ENCODE assay signal across 38 cellular contexts in genomic region chr13:64985075-64985474, GRCh38.
"Had no signal": no experiment of that assay in that cellular context is flagged by ENCODE, and none has a peak within 500 bp of the region (broad histone marks: within the 10 kb centered on the region; RNA-seq: fewer than 3 reads in every experiment).

No MANE protein-coding gene starts in this region.

- H3K27me3 Mint-ChIP-seq: activated naive CD4-positive, alpha-beta T cell treated with anti-CD3 and anti-CD28 coated beads, Interleukin-2, amount 10 ng/mL, durations not matched to agents 7 days and 5 days; activated naive CD4-positive, alpha-beta T cell treated with anti-CD3 and anti-CD28 coated beads, Interleukin-2, amount 50 U/mL, for 24 hours; activated naive CD8-positive, alpha-beta T cell; activated naive CD8-positive, alpha-beta T cell treated with anti-CD3 and anti-CD28 coated beads for 36 hours; activated naive CD8-positive, alpha-beta T cell treated with anti-CD3 and anti-CD28 coated beads, Interleukin-2, amount 10 ng/mL, durations not matched to agents 7 days and 5 days; activated naive CD8-positive, alpha-beta T cell treated with anti-CD3 and anti-CD28 coated beads, Interleukin-2, amount 50 U/mL, for 24 hours; activated T-helper 17 cell treated with anti-CD3 and anti-CD28 coated beads, Interleukin-2, amount 50 U/mL, for 72 hours; central memory CD8-positive, alpha-beta T cell had no signal

- FAIRE-seq: astrocyte, bronchial epithelial cell had no signal

- H3K27ac Mint-ChIP-seq: activated naive CD4-positive, alpha-beta T cell treated with anti-CD3 and anti-CD28 coated beads for 36 hours; activated naive CD4-positive, alpha-beta T cell treated with anti-CD3 and anti-CD28 coated beads, Interleukin-2, amount 10 ng/mL, durations not matched to agents 7 days and 5 days; activated naive CD4-positive, alpha-beta T cell treated with anti-CD3 and anti-CD28 coated beads, Interleukin-2, amount 50 U/mL, for 24 hours; activated naive CD4-positive, alpha-beta T cell treated with anti-CD3 and anti-CD28 coated beads, Interleukin-2, amount 50 U/mL, for 72 hours; activated naive CD8-positive, alpha-beta T cell; activated naive CD8-positive, alpha-beta T cell treated with anti-CD3 and anti-CD28 coated beads for 36 hours; activated naive CD8-positive, alpha-beta T cell treated with anti-CD3 and anti-CD28 coated beads, Interleukin-2, amount 10 ng/mL, durations not matched to agents 7 days and 5 days; activated naive CD8-positive, alpha-beta T cell treated with anti-CD3 and anti-CD28 coated beads, Interleukin-2, amount 50 U/mL, for 24 hours; activated T-cell treated with anti-CD3 and anti-CD28 coated beads, Interleukin-2, amount 50 U/mL, for 72 hours; activated T-helper 1 cell treated with anti-CD3 and anti-CD28 coated beads, Interleukin-12 subunit alpha, Interleukin-12 subunit beta, Interleukin-2, Interleukin-4 antibody, amounts not matched to agents 30 ng/mL and 10 ng/mL and 1 ng/mL, durations not matched to agents 14 hours and 24 hours and 36 hours; activated T-helper 17 cell treated with anti-CD3 and anti-CD28 coated beads, Interleukin-2, amount 50 U/mL, for 72 hours; activated T-helper 2 cell treated with anti-CD3 and anti-CD28 coated beads, Interferon-gamma antibody, Interleukin-2, Interleukin-4, amounts not matched to agents 10 μg/mL and 5 μg/mL and 100 μg/mL, durations not matched to agents 14 hours and 24 hours and 36 hours; brain had no signal

- ATAC-seq: activated naive CD4-positive, alpha-beta T cell treated with anti-CD3 and anti-CD28 coated beads, Interleukin-2, amount 50 U/mL, for 72 hours; activated naive CD8-positive, alpha-beta T cell treated with anti-CD3 and anti-CD28 coated beads, Interleukin-2, amount 50 U/mL, for 24 hours; activated T-cell treated with anti-CD3 and anti-CD28 coated beads, Interleukin-2, amount 50 U/mL, for 4 hours; activated T-cell treated with anti-CD3 and anti-CD28 coated beads, Interleukin-2, amount 50 U/mL, for 72 hours; activated T-helper 17 cell treated with anti-CD3 and anti-CD28 coated beads, Interleukin-2, amount 50 U/mL, for 72 hours; body of pancreas had no signal

- H3K9me3 ChIP-seq: adrenal gland, body of pancreas, breast epithelium had no signal

- H3K27ac ChIP-seq: adrenal gland, ascending aorta, body of pancreas, brain microvascular endothelial cell, breast epithelium, cardiac muscle cell had no signal

- H3K36me3 ChIP-seq: adrenal gland, ascending aorta, brain microvascular endothelial cell, breast epithelium, cardiac muscle cell had no signal

- H3K4me1 ChIP-seq: adrenal gland, ascending aorta, body of pancreas, breast epithelium had no signal

- H3K36me3 Mint-ChIP-seq: activated naive CD4-positive, alpha-beta T cell treated with anti-CD3 and anti-CD28 coated beads, Interleukin-2, amount 10 ng/mL, durations not matched to agents 7 days and 5 days; activated naive CD4-positive, alpha-beta T cell treated with anti-CD3 and anti-CD28 coated beads, Interleukin-2, amount 50 U/mL, for 24 hours; activated naive CD8-positive, alpha-beta T cell; activated naive CD8-positive, alpha-beta T cell treated with anti-CD3 and anti-CD28 coated beads for 36 hours; activated naive CD8-positive, alpha-beta T cell treated with anti-CD3 and anti-CD28 coated beads, Interleukin-2, amount 10 ng/mL, durations not matched to agents 7 days and 5 days; brain had no signal

- H3K4me1 Mint-ChIP-seq: activated naive CD4-positive, alpha-beta T cell treated with anti-CD3 and anti-CD28 coated beads, Interleukin-2, amount 10 ng/mL, durations not matched to agents 7 days and 5 days; activated naive CD4-positive, alpha-beta T cell treated with anti-CD3 and anti-CD28 coated beads, Interleukin-2, amount 50 U/mL, for 24 hours; activated naive CD8-positive, alpha-beta T cell treated with anti-CD3 and anti-CD28 coated beads for 36 hours; activated naive CD8-positive, alpha-beta T cell treated with anti-CD3 and anti-CD28 coated beads, Interleukin-2, amount 10 ng/mL, durations not matched to agents 7 days and 5 days; activated naive CD8-positive, alpha-beta T cell treated with anti-CD3 and anti-CD28 coated beads, Interleukin-2, amount 50 U/mL, for 24 hours; activated T-helper 17 cell treated with anti-CD3 and anti-CD28 coated beads, Interleukin-2, amount 50 U/mL, for 72 hours; brain; central memory CD8-positive, alpha-beta T cell had no signal

- DNase-seq: activated effector memory CD4-positive, alpha-beta T cell treated with anti-CD3 and anti-CD28 coated beads, Interleukin-2, amount 50 U/mL, for 16 hours; activated effector memory CD4-positive, alpha-beta T cell treated with Interleukin-2 at 50 U/mL for 16 hours; activated gamma-delta T cell; activated gamma-delta T cell treated with Interleukin-2 at 50 U/mL for 16 hours; activated naive CD4-positive, alpha-beta T cell; activated naive CD4-positive, alpha-beta T cell treated with anti-CD3 and anti-CD28 coated beads for 36 hours; activated naive CD4-positive, alpha-beta T cell treated with anti-CD3 and anti-CD28 coated beads, Interleukin-2, amount 10 ng/mL, durations not matched to agents 7 days and 5 days; activated naive CD4-positive, alpha-beta T cell treated with anti-CD3 and anti-CD28 coated beads, Interleukin-2, amount 50 U/mL, for 16 hours; activated naive CD4-positive, alpha-beta T cell treated with Interleukin-2 at 50 U/mL for 16 hours; activated naive CD8-positive, alpha-beta T cell treated with anti-CD3 and anti-CD28 coated beads for 36 hours; activated naive CD8-positive, alpha-beta T cell treated with anti-CD3 and anti-CD28 coated beads, Interleukin-2, amount 10 ng/mL, durations not matched to agents 7 days and 5 days; activated naive CD8-positive, alpha-beta T cell treated with anti-CD3 and anti-CD28 coated beads, Interleukin-2, amount 50 U/mL, for 24 hours; activated T-cell treated with anti-CD3 and anti-CD28 coated beads, Interleukin-2, amount 50 U/mL, for 4 hours; activated T-cell treated with anti-CD3 and anti-CD28 coated beads, Interleukin-2, amount 50 U/mL, for 48 hours; activated T-cell treated with anti-CD3 and anti-CD28 coated beads, Interleukin-2, amount 50 U/mL, for 72 hours; adrenal gland; amniotic stem cell; amygdala; anterior cingulate cortex; aorta; body of pancreas; brain microvascular endothelial cell; caudate nucleus; central memory CD4-positive, alpha-beta T cell; cerebellar nuclear complex had no signal

- H3K4me3 Mint-ChIP-seq: activated naive CD4-positive, alpha-beta T cell treated with anti-CD3 and anti-CD28 coated beads for 36 hours; activated naive CD4-positive, alpha-beta T cell treated with anti-CD3 and anti-CD28 coated beads, Interleukin-2, amount 10 ng/mL, durations not matched to agents 7 days and 5 days; activated naive CD4-positive, alpha-beta T cell treated with anti-CD3 and anti-CD28 coated beads, Interleukin-2, amount 50 U/mL, for 24 hours; activated naive CD8-positive, alpha-beta T cell; activated naive CD8-positive, alpha-beta T cell treated with anti-CD3 and anti-CD28 coated beads for 36 hours; activated naive CD8-positive, alpha-beta T cell treated with anti-CD3 and anti-CD28 coated beads, Interleukin-2, amount 10 ng/mL, durations not matched to agents 7 days and 5 days; activated naive CD8-positive, alpha-beta T cell treated with anti-CD3 and anti-CD28 coated beads, Interleukin-2, amount 50 U/mL, for 24 hours; activated T-cell treated with anti-CD3 and anti-CD28 coated beads, Interleukin-2, amount 50 U/mL, for 4 hours; activated T-cell treated with anti-CD3 and anti-CD28 coated beads, Interleukin-2, amount 50 U/mL, for 72 hours; activated T-helper 1 cell treated with anti-CD3 and anti-CD28 coated beads, Interleukin-12 subunit alpha, Interleukin-12 subunit beta, Interleukin-2, Interleukin-4 antibody, amounts not matched to agents 30 ng/mL and 10 ng/mL and 1 ng/mL, durations not matched to agents 14 hours and 24 hours and 36 hours; activated T-helper 17 cell treated with anti-CD3 and anti-CD28 coated beads, Interleukin-2, amount 50 U/mL, for 72 hours; brain; central memory CD8-positive, alpha-beta T cell had no signal

- H3K4me3 ChIP-seq: adrenal gland, ascending aorta, body of pancreas, breast epithelium, cardiac muscle cell had no signal

- H3K27me3 ChIP-seq: adrenal gland, ascending aorta, body of pancreas, brain microvascular endothelial cell, breast epithelium, cardiac muscle cell had no signal
